16 cellular contexts compared by ENCODE assay signal in the genomic region with DNA sequence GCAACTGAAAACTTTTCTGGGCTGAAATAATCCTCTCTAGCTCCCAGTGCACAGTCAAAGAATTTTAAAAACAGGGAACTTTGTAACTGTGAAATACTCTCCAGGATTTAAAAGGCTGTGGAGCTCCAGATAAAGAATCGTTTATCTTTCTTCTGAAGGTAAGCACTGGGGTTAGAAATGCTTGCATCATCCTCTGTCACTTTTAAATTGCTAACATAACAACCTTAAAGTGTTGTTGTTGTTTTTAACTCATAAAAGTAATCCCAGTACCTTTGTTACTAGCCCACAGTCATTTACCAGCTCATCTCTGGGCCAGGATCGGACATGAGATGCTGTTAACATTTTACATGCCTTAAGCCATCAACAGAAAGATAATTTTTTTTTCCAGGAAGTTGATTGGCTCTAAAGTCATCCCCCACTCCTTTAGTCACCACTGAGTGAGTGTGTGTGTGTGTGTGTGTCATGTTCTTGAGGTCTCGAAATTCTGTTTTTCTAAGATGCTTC. TPM values are rescaled to one million over a fixed set of nuclear protein-coding genes. Genes with fewer than 3 reads are reported as not detected.
DNase-seq lines count a peak whose midpoint lies in the region; ATAC-seq and TF ChIP-seq lines count a peak whose summit lies in the region.
"Had no signal": no experiment of that assay in that cellular context is flagged by ENCODE, and none has a peak within 500 bp of the region (broad histone marks: within the 10 kb centered on the region; RNA-seq: fewer than 3 reads in every experiment).

A gene (plus strand): TSS at position 51 of the 504 bp plus-strand sequence. CDS start 1,359 bp downstream, outside the sequence.

- CTCF ChIA-PET in MCF 10A (lab: Yijun Ruan, JAX) = interaction anchor here (0.7 kb wide), 2 partner anchors 13 to 153 kb away, joined by 3 to 5 read pairs; no protein-coding TSS in a partner anchor

- peak; percentile 89 for ATAC-seq in foreskin keratinocyte
- no peak for ATAC-seq in left lung
- ATAC-seq: left ventricle myocardium superior had no signal

- no TSS peak for BruUV-seq in MCF 10A (replicated peaks; lab: Mats Ljungman, UMichigan)

- H3K4me1 Mint-ChIP-seq in MCF 10A (ENCODE audit: insufficient read depth, unreplicated experiment) (peaks cover 5% of the 10 kb centered on the region), brain (peaks cover 17% of the 10 kb centered on the region), type B pancreatic cell (ENCODE audit: unreplicated experiment) (peaks cover 3% of the 10 kb centered on the region)
- H3K4me1 Mint-ChIP-seq: activated naive CD8-positive, alpha-beta T cell treated with anti-CD3 and anti-CD28 coated beads for 36 hours had no signal

- no peaks in the 10 kb centered on the region for H3K27me3 Mint-ChIP-seq in MCF 10A (ENCODE audit: insufficient read depth, unreplicated experiment)
- no peaks in the 10 kb centered on the region for H3K27me3 Mint-ChIP-seq in brain
- H3K27me3 Mint-ChIP-seq in type B pancreatic cell = peaks cover 2% of the 10 kb centered on the region

- TF ChIP-seq CTCF in MCF 10A (IDR thresholded peaks at IDR 0.05; ENCODE audit: unreplicated experiment) (no peak), breast epithelium (IDR thresholded peaks at IDR 0.05) (no peak), brain (conservative IDR thresholded peaks at IDR 0.05) (no peak), foreskin keratinocyte (conservative IDR thresholded peaks at IDR 0.05) (no peak), type B pancreatic cell (conservative IDR thresholded peaks at IDR 0.05) (no peak), left lung (IDR thresholded peaks at IDR 0.05) (no peak)

- no peak within 1 kb of the TSS for H3K4me3 Mint-ChIP-seq in MCF 10A (ENCODE audit: unreplicated experiment)
- peak within 1 kb of the TSS in 3 of 5 experiments; percentile 17 to 62 (median 34) for H3K4me3 Mint-ChIP-seq in brain
- no peak within 1 kb of the TSS for H3K4me3 Mint-ChIP-seq in type B pancreatic cell
- H3K4me3 Mint-ChIP-seq: activated naive CD8-positive, alpha-beta T cell treated with anti-CD3 and anti-CD28 coated beads for 36 hours had no signal

- H3K36me3 Mint-ChIP-seq in MCF 10A (ENCODE audit: insufficient read depth, unreplicated experiment) = peaks cover 9% of the 10 kb centered on the region
- no peaks in the 10 kb centered on the region for H3K36me3 Mint-ChIP-seq in brain
- H3K36me3 Mint-ChIP-seq in type B pancreatic cell = no peaks in the 10 kb centered on the region
- H3K36me3 Mint-ChIP-seq: activated naive CD8-positive, alpha-beta T cell treated with anti-CD3 and anti-CD28 coated beads for 36 hours had no signal

- POLR2A ChIA-PET in MCF 10A (lab: Yijun Ruan, JAX) = no interaction called here

- intact Hi-C loops in MCF 10A (cut with micrococcal nuclease) (no loop called here), breast epithelium (cut with DNase I; ENCODE audit: low total_unique reads) (no loop called here), left lung (cut with DNase I) (no loop called here)

- no peak within 1 kb of the TSS for H3K4me3 ChIP-seq in breast epithelium
- no peak within 1 kb of the TSS for H3K4me3 ChIP-seq in left lung
- no peak within 1 kb of the TSS for H3K4me3 ChIP-seq in SJCRH30
- H3K4me3 ChIP-seq: skin epidermis had no signal

- H3K4me1 ChIP-seq in breast epithelium = no peaks in the 10 kb centered on the region
- H3K4me1 ChIP-seq in foreskin keratinocyte = peaks cover 9% of the 10 kb centered on the region
- no peaks in the 10 kb centered on the region for H3K4me1 ChIP-seq in left lung
- no peaks in the 10 kb centered on the region for H3K4me1 ChIP-seq in SJCRH30

- H3K36me3 ChIP-seq in breast epithelium = no peaks in the 10 kb centered on the region
- no peaks in the 10 kb centered on the region for H3K36me3 ChIP-seq in left lung
- no peaks in the 10 kb centered on the region for H3K36me3 ChIP-seq in SJCRH30

- H3K9me3 Mint-ChIP-seq in MCF 10A (ENCODE audit: unreplicated experiment) (no peaks in the 10 kb centered on the region), brain (peaks cover 0 to 6% (median 0%) of the 10 kb centered on the region in 5 experiments), type B pancreatic cell (peaks cover 7% of the 10 kb centered on the region)
- H3K9me3 Mint-ChIP-seq: activated naive CD8-positive, alpha-beta T cell treated with anti-CD3 and anti-CD28 coated beads for 36 hours had no signal

- H3K27me3 ChIP-seq in breast epithelium (no peaks in the 10 kb centered on the region), foreskin keratinocyte (peaks cover 3% of the 10 kb centered on the region), left lung (no peaks in the 10 kb centered on the region), SJCRH30 (no peaks in the 10 kb centered on the region)

- H3K27ac Mint-ChIP-seq in MCF 10A (ENCODE audit: low read depth, unreplicated experiment) (no peak within 1 kb of the TSS), brain (peak within 1 kb of the TSS in 3 of 5 experiments; percentile 38 to 66 (median 59)), type B pancreatic cell (no peak within 1 kb of the TSS)
- H3K27ac Mint-ChIP-seq: activated naive CD8-positive, alpha-beta T cell treated with anti-CD3 and anti-CD28 coated beads for 36 hours had no signal

- H3K27ac ChIP-seq in breast epithelium (no peak within 1 kb of the TSS), foreskin keratinocyte (peak within 1 kb of the TSS; percentile 0), left lung (no peak within 1 kb of the TSS), SJCRH30 (no peak within 1 kb of the TSS)
- H3K27ac ChIP-seq: skin epidermis had no signal

- no peak for TF ChIP-seq POLR2A in breast epithelium (IDR thresholded peaks at IDR 0.05)

- H3K9me3 ChIP-seq in breast epithelium = no peaks in the 10 kb centered on the region
- H3K9me3 ChIP-seq in left lung = no peaks in the 10 kb centered on the region
- no peaks in the 10 kb centered on the region for H3K9me3 ChIP-seq in SJCRH30 (replicated peaks)

- DNase-seq in MCF 10A (ENCODE audit: unreplicated experiment) (peak; percentile 21), breast epithelium (ENCODE audit: low spot score in 2 of 2) (no peak), foreskin keratinocyte (peak; percentile 56 to 76), type B pancreatic cell (ENCODE audit: extremely low spot score, unreplicated experiment) (no peak), left lung (no peak), NCI-H146 (lab: John Stamatoyannopoulos, UW) (no peak), SJCRH30 (no peak)
- DNase-seq: 8988T; activated naive CD8-positive, alpha-beta T cell treated with anti-CD3 and anti-CD28 coated beads for 36 hours; head of caudate nucleus; left ventricle myocardium superior; NCI-H1436 treated with DMSO at 0.1 percent for 48 hours; NCI-H524; nucleus accumbens had no signal

RNA-seq across cellular contexts. Expression of the gene that starts here (rescaled TPM):
- total RNA-seq in MCF 10A (2022) = not detected in 2 replicates
- under 1 TPM; under 0.01 to 0.88 (median 0.16) TPM for total RNA-seq in breast epithelium
- polyA plus RNA-seq in brain (ENCODE audit: insufficient read depth, low read depth, low replicate concordance) = 12.8 TPM
- total RNA-seq in foreskin keratinocyte = not detected in 2 replicates
- polyA plus RNA-seq in foreskin keratinocyte = not detected in 2 replicates
- total RNA-seq in type B pancreatic cell (ENCODE audit: low replicate concordance) = not detected in 2 replicates
- total RNA-seq in left lung = under 1 TPM; 0.15 to 0.31 TPM
- total RNA-seq in SJCRH30 (2014; rRNA removed; shearing (Covaris generic)) = not detected in 2 replicates
- total RNA-seq: activated naive CD8-positive, alpha-beta T cell treated with anti-CD3 and anti-CD28 coated beads for 36 hours; left ventricle myocardium superior had no signal

Comparison
In these comparisons a context has a peak if more than half of its experiments do, and no peak if none do; other contexts are left out.
1. RNA of the gene that starts here (polyA plus RNA-seq): 12.8 TPM in brain (single experiment); not detected in foreskin keratinocyte; every median in the first group is over 10 times any median in the second.
2. Peak in DNase-seq in MCF 10A; RNA of the gene not detected or under 1 TPM.
3. Peak in DNase-seq, ATAC-seq and H3K27ac ChIP-seq in foreskin keratinocyte; RNA of the gene not detected or under 1 TPM.
4. H3K27ac Mint-ChIP-seq: peak in brain (3 of 5); none in MCF 10A (single experiment) and type B pancreatic cell (single experiment).
5. H3K4me3 Mint-ChIP-seq: peak in brain (3 of 5); none in MCF 10A (single experiment) and type B pancreatic cell (single experiment).